ENCODE assay signal across 8 cellular contexts in the genomic region with DNA sequence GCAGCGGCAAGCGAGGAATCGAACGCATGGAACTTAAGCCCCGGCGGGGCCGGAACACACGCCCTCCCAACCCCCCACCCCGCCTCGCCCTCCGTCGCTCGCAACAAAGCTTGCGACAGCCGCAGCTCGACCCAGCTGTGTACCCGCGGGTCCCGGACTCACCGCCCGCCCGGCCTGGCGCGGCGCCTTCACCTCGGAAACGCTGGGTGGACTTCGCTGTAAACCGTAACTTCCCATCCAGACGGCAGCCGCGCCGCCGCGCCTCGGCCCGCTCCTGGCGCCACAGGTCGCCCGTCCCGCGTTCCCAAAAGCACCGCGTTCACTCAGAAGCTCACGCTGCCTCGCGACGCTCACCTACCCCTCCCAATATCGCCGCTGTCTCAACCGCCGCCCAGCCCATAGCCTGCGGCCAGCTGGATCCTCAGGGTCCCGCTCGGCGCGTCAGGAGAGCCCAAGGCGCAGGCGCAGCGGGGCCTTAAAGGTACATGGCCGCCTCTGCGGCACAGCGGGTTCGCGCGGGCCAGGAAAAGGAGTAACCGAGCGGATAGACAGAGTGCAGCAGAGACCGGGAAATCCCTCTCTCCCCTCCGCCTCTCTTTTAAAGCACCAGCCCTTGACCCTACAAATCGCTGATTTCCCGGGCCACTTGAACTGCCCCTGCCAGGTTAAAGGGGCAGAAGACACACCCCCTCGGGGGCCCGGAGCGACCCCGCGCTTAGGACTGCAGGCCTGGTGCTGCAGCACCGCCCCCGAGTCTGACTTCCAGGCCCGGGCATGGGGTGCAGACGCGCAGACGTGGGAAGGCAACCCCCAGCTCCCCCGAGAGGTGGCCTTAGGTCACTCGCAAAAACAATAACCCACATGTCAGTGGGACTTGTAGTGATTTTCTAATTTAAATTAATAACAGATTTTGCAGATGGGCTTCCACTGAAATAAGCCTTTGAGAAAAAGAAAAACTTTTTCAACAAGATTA. TPM values are rescaled to one million over a fixed set of nuclear protein-coding genes. Genes with fewer than 3 reads are reported as not detected.
A peak's percentile ranks its signal among the peaks of the same experiment; 100 is the strongest.
DNase-seq lines count a peak whose midpoint lies in the region; ATAC-seq, FAIRE-seq and TF ChIP-seq lines count a peak whose summit lies in the region.
"Not testable (repeated sequence)": the region's sequence is repeated elsewhere in the genome, so short reads cannot be mapped to it uniquely, and the experiment has no call there.

A gene with protein sequence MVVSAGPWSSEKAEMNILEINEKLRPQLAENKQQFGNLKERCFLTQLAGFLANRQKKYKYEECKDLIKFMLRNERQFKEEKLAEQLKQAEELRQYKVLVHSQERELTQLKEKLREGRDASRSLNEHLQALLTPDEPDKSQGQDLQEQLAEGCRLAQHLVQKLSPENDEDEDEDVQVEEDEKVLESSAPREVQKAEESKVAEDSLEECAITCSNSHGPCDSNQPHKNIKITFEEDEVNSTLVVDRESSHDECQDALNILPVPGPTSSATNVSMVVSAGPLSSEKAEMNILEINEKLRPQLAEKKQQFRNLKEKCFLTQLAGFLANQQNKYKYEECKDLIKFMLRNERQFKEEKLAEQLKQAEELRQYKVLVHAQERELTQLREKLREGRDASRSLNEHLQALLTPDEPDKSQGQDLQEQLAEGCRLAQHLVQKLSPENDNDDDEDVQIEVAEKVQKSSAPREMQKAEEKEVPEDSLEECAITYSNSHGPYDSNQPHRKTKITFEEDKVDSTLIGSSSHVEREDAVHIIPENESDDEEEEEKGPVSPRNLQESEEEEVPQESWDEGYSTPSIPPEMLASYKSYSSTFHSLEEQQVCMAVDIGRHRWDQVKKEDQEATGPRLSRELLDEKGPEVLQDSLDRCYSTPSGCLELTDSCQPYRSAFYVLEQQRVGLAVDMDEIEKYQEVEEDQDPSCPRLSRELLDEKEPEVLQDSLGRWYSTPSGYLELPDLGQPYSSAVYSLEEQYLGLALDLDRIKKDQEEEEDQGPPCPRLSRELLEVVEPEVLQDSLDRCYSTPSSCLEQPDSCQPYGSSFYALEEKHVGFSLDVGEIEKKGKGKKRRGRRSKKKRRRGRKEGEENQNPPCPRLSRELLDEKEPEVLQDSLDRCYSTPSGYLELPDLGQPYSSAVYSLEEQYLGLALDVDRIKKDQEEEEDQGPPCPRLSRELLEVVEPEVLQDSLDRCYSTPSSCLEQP (N-terminal part only) (minus strand): TSS at position 443 of the 973 bp plus-strand sequence. CDS start 21,412 bp downstream, outside the sequence.

- TF ChIP-seq CTCF in CD14-positive monocyte (IDR thresholded peaks at IDR 0.05); PC-3 (conservative IDR thresholded peaks at IDR 0.05; ENCODE audit: low read depth, low read length); endothelial cell of umbilical vein (IDR thresholded peaks at IDR 0.05; ENCODE audit: extremely low read depth in 1 of 2, insufficient read depth in 1 of 2, low read depth in 1 of 2, low read length in 2 of 2): not testable (repeated sequence)

- dilution Hi-C loops in endothelial cell of umbilical vein (cut with MboI; ENCODE audit: extremely low pct_ligation_motif_present, low sequenced_read_pairs): not testable (repeated sequence)

- WGBS in mesodermal cell (ENCODE audit: insufficient coverage in 2 of 2), 2 experiments: 0% methylated on average over 6 of the region's 85 CpGs; no CpG with 5 or more reads in 1 of the 2 experiments

- H3K79me2 ChIP-seq in PC-3 (ENCODE audit: low read length); endothelial cell of umbilical vein (ENCODE audit: control insufficient read depth, insufficient read depth, low read length): not testable (repeated sequence)

- H3K27ac Mint-ChIP-seq in CD14-positive monocyte: peak within 1 kb of the TSS; percentile 88 to 98 (median 96)

- peak within 1 kb of the TSS; percentile 56 for H3K4me2 ChIP-seq in PC-3 (ENCODE audit: low read length)
- H3K4me2 ChIP-seq in endothelial cell of umbilical vein (ENCODE audit: insufficient read depth, low read length): not testable (repeated sequence)

- H4K20me1 ChIP-seq in PC-3 (ENCODE audit: low read length); endothelial cell of umbilical vein (replicated peaks; ENCODE audit: control insufficient read depth, extremely low read depth, insufficient read depth, low read length): not testable (repeated sequence)

- not testable (repeated sequence) for H3K4me1 ChIP-seq in PC-3 (ENCODE audit: insufficient read depth, low read length); endothelial cell of umbilical vein (ENCODE audit: control insufficient read depth, extremely low read depth, insufficient read depth, low read length); mesodermal cell (ENCODE audit: control insufficient read depth, insufficient read depth, low read length, poor library complexity, severe bottlenecking)

- H3K36me3 ChIP-seq in PC-3 (ENCODE audit: low read depth, low read length); endothelial cell of umbilical vein (ENCODE audit: control insufficient read depth in 2 of 2, extremely low read depth in 1 of 2, insufficient read depth in 2 of 2, low read length in 2 of 2); mesodermal cell (ENCODE audit: control insufficient read depth, insufficient read depth, low read length): not testable (repeated sequence)

- peak; percentile 59 for FAIRE-seq in endothelial cell of umbilical vein (lab: Jason Lieb, UNC)

- not testable (repeated sequence) for BruUV-seq in PC-3 (replicated peaks; lab: Mats Ljungman, UMichigan); endothelial cell of umbilical vein (replicated peaks; lab: Mats Ljungman, UMichigan)

- not testable (repeated sequence) for H3K9me3 Mint-ChIP-seq in CD14-positive monocyte

- not testable (repeated sequence) for H3F3A ChIP-seq in PC-3 (ENCODE audit: low read length, unreplicated experiment)

- not testable (repeated sequence) for H3K27me3 Mint-ChIP-seq in CD14-positive monocyte (ENCODE audit: low read depth in 3 of 3)

- not testable (repeated sequence) for H3K4me1 Mint-ChIP-seq in CD14-positive monocyte

- peak within 1 kb of the TSS; percentile 38; the same call in 1 of the 2 replicates for H3K9ac ChIP-seq in PC-3 (ENCODE audit: low read length)
- not testable (repeated sequence) for H3K9ac ChIP-seq in endothelial cell of umbilical vein (replicated peaks; ENCODE audit: extremely low read depth, insufficient read depth, low read length)

- intact Hi-C loops in CD14-positive monocyte (cut with micrococcal nuclease); PC-3 (cut with micrococcal nuclease); endothelial cell of umbilical vein (cut with micrococcal nuclease): not testable (repeated sequence)

- peak within 1 kb of the TSS; percentile 97 to 98 for H3K4me3 Mint-ChIP-seq in CD14-positive monocyte

- not testable (repeated sequence) for TF ChIP-seq POLR2A in endothelial cell of umbilical vein (IDR thresholded peaks at IDR 0.05; ENCODE audit: low read depth, low read length)

- POLR2A ChIA-PET in PC-3 (lab: Charles Lee; ENCODE audit: unreplicated experiment); endothelial cell of umbilical vein (lab: Charles Lee): not testable (repeated sequence)

- not testable (repeated sequence) for H3K9me2 ChIP-seq in PC-3 (replicated peaks; ENCODE audit: low read length)

- H3K9me3 ChIP-seq in PC-3 (ENCODE audit: low read length); endothelial cell of umbilical vein (replicated peaks; ENCODE audit: control insufficient read depth, insufficient read depth, low read length); mesodermal cell (ENCODE audit: control insufficient read depth, low read length): not testable (repeated sequence)

- H3K27ac ChIP-seq in PC-3 (ENCODE audit: low read length); endothelial cell of umbilical vein (ENCODE audit: insufficient read depth, low read depth, low read length); mesodermal cell (ENCODE audit: low read depth, low read length, severe bottlenecking): not testable (repeated sequence)

- DNase-seq in CD14-positive monocyte (ENCODE audit: low spot score): not testable (repeated sequence)
- DNase-seq in PC-3: peak; percentile 58
- DNase-seq in activated T-cell treated with anti-CD3 and anti-CD28 coated beads for 24 hours (ENCODE audit: low read depth): peak; percentile 32
- peak; percentile 40 for DNase-seq in endothelial cell of umbilical vein (ENCODE audit: low read depth, low spot score)
- peak; percentile 15 to 19 for DNase-seq in stimulated activated CD4-positive, alpha-beta T cell treated with anti-CD3 and anti-CD28 coated beads, Interleukin-4, amount 100 ng/mL, for 48 hours (ENCODE audit: low read depth in 2 of 2)

- peak within 1 kb of the TSS; percentile 60 for H3K4me3 ChIP-seq in PC-3 (ENCODE audit: low read length)
- H3K4me3 ChIP-seq in endothelial cell of umbilical vein (replicated peaks in 1 of 3; ENCODE audit: insufficient read depth in 1 of 3, low read depth in 1 of 3, low read length in 3 of 3): peak within 1 kb of the TSS in 1 of 3 experiments; percentile 30
- H3K4me3 ChIP-seq in mesodermal cell (ENCODE audit: extremely low read depth, insufficient read depth, low read length, poor library complexity, severe bottlenecking): peak within 1 kb of the TSS; percentile 19

- H3K9me1 ChIP-seq in endothelial cell of umbilical vein (replicated peaks; ENCODE audit: control insufficient read depth, extremely low read depth, insufficient read depth, low read length): not testable (repeated sequence)

- H3K27me3 ChIP-seq in PC-3 (ENCODE audit: low read length); endothelial cell of umbilical vein (ENCODE audit: control insufficient read depth in 2 of 2, insufficient read depth in 2 of 2, low read length in 2 of 2): not testable (repeated sequence)

- ATAC-seq in GM21360 (IDR thresholded peaks at IDR 0.05; ENCODE audit: unreplicated experiment) (peak; percentile 78), HG03439 (IDR thresholded peaks at IDR 0.05; ENCODE audit: unreplicated experiment) (peak; percentile 98), PC-3 (peak; percentile 92)

- CTCF ChIA-PET in PC-3 (lab: Charles Lee); endothelial cell of umbilical vein (lab: Charles Lee): not testable (repeated sequence)

- H3K36me3 Mint-ChIP-seq in CD14-positive monocyte: not testable (repeated sequence)

- not testable (repeated sequence) for H2AFZ ChIP-seq in PC-3 (ENCODE audit: low read length); endothelial cell of umbilical vein (ENCODE audit: low read depth, low read length)

RNA-seq across cellular contexts. Expression of the gene that starts here (rescaled TPM):
- under 1 TPM; 0.37 to 0.66 TPM for polyA plus RNA-seq in CD14-positive monocyte
- total RNA-seq in PC-3 (2014; rRNA removed): 15.7 and 18.2 TPM in 2 replicates
- total RNA-seq in endothelial cell of umbilical vein: 22.1 and 27.1 TPM in 2 replicates
- 15.2 and 16.2 TPM in 2 replicates for polyA plus RNA-seq in endothelial cell of umbilical vein
- polyA plus RNA-seq in endothelial cell of umbilical vein (2011; cell fraction: cytosol; rRNA removed): 8.6 and 10.8 TPM in 2 replicates
- polyA plus RNA-seq in endothelial cell of umbilical vein (2011; cell fraction: nucleus; rRNA removed): 95.8 and 105 TPM in 2 replicates
- 14.4 and 17.3 TPM in 2 replicates for polyA plus RNA-seq in endothelial cell of umbilical vein (2012)
- polyA minus RNA-seq in endothelial cell of umbilical vein: 34.6 and 35.5 TPM in 2 replicates
- polyA minus RNA-seq in endothelial cell of umbilical vein (2011; cell fraction: cytosol; rRNA and poly(A)+ RNA removed): 9.9 TPM
- 36.5 and 56.2 TPM in 2 replicates for polyA minus RNA-seq in endothelial cell of umbilical vein (2011; cell fraction: nucleus; rRNA and poly(A)+ RNA removed)
- 24.6 TPM for polyA plus RNA-seq in mesodermal cell (2013, experiment 1 of 2)
- polyA plus RNA-seq in mesodermal cell (2013, experiment 2 of 2): 24.4 TPM

Comparison
In these comparisons a context has a peak if more than half of its experiments do, and no peak if none do; other contexts are left out.
1. RNA of the gene that starts here (polyA plus RNA-seq): 8.6 to 105 TPM in endothelial cell of umbilical vein; 0.37 to 0.66 TPM in CD14-positive monocyte; every median in the first group is over 4 times any median in the second.
2. Peak in every context shown above with its lines, with median percentiles within 50 percentile points of each other: ATAC-seq.